9 cellular contexts compared by ENCODE assay signal in the genomic region with DNA sequence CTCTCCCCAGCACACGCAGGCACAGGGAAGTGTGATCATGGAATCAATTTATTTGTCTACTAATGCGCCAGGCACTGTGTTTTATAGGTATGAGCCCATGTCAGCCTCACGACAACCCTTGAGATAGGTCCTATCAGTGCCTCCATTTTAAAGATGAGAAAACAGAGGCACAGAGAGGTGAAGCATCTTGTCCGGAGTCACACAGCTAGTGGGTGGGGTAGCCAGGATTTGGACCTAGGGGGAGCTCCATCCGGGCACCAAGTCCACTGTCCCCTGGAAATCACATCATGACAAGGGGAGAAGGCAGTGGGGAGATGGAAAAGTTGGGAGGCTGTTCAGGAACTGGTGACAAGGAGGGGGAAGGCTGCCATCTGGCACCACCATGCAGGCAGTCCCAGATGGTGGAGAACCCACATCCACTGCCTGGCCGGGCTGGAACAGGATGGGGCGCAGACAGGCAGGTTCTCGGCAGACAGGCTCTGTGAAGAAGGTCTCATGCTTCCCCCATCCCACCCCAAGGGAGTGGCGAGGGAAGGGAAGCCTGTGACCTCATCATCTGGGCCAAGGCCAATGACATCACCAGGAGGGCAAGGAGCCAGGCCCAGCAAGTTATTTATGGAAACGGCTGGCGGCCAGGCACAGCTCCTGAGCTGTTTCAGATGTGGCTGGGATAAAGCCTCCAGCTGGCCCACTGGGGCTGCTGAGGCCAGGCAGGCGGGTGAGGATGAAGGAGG.
DNase-seq lines count a peak whose midpoint lies in the region; ATAC-seq and TF ChIP-seq lines count a peak whose summit lies in the region.
"Had no signal": no experiment of that assay in that cellular context is flagged by ENCODE, and none has a peak within 500 bp of the region (broad histone marks: within the 10 kb centered on the region; RNA-seq: fewer than 3 reads in every experiment).

No MANE protein-coding gene starts in this region.

- H3K27me3 Mint-ChIP-seq in T-helper 17 cell (no peaks in the 10 kb centered on the region), HFFc6 (ENCODE audit: insufficient read depth) (peaks cover 8% of the 10 kb centered on the region)

- DNase-seq in NCI-H1092 (lab: John Stamatoyannopoulos, UW) (peak; percentile 85), anterior cingulate cortex (lab: John Stamatoyannopoulos, UW) (peak in 56 of 58 donors; percentile 21 to 92 (median 73)), iPS-NIHi11 (ENCODE audit: low spot score) (peak; percentile 42), superior temporal gyrus (ENCODE audit: extremely low spot score) (peak; percentile 90), T-helper 17 cell (no peak), HFFc6 (no peak)

- ATAC-seq in HG03354 (IDR thresholded peaks at IDR 0.05; ENCODE audit: poor library complexity, severe bottlenecking, unreplicated experiment) (no peak), T-helper 17 cell (no peak), HG02588 (IDR thresholded peaks at IDR 0.05; ENCODE audit: unreplicated experiment) (no peak)

- H3K4me1 Mint-ChIP-seq in T-helper 17 cell, result peaks cover 7% of the 10 kb centered on the region
- H3K4me1 Mint-ChIP-seq in HFFc6 (ENCODE audit: low read depth), result no peaks in the 10 kb centered on the region
- H3K4me1 Mint-ChIP-seq: memory B cell had no signal

- H3K27ac Mint-ChIP-seq in T-helper 17 cell (no peak overlapping the region), HFFc6 (no peak overlapping the region)
- H3K27ac Mint-ChIP-seq: memory B cell had no signal

- H3K36me3 Mint-ChIP-seq in T-helper 17 cell (ENCODE audit: low read depth), result no peaks in the 10 kb centered on the region
- H3K36me3 Mint-ChIP-seq in HFFc6 (ENCODE audit: low read depth), result peaks cover 8% of the 10 kb centered on the region; the same call in 1 of the 2 replicates
- H3K36me3 Mint-ChIP-seq: memory B cell had no signal

- H3K4me3 Mint-ChIP-seq in T-helper 17 cell (no peak overlapping the region), HFFc6 (no peak overlapping the region)
- H3K4me3 Mint-ChIP-seq: memory B cell had no signal

- H3K9me3 Mint-ChIP-seq in HFFc6, result peaks cover 72% of the 10 kb centered on the region
- H3K9me3 Mint-ChIP-seq: memory B cell had no signal

- no peak for TF ChIP-seq CTCF in HFFc6 (IDR thresholded peaks at IDR 0.05)

- no peaks in the 10 kb centered on the region for H3K9me3 ChIP-seq in T-helper 17 cell (ENCODE audit: control insufficient read depth, low read length, poor library complexity, severe bottlenecking)

Comparison
In these comparisons a context has a peak if more than half of its experiments do, and no peak if none do; other contexts are left out.
1. DNase-seq: peak in NCI-H1092 (single experiment), anterior cingulate cortex (56 of 58), iPS-NIHi11 (single experiment) and superior temporal gyrus (single experiment); none in T-helper 17 cell (0 of 3) and HFFc6 (single experiment).